18 cellular contexts compared by ENCODE assay signal in the genomic region with DNA sequence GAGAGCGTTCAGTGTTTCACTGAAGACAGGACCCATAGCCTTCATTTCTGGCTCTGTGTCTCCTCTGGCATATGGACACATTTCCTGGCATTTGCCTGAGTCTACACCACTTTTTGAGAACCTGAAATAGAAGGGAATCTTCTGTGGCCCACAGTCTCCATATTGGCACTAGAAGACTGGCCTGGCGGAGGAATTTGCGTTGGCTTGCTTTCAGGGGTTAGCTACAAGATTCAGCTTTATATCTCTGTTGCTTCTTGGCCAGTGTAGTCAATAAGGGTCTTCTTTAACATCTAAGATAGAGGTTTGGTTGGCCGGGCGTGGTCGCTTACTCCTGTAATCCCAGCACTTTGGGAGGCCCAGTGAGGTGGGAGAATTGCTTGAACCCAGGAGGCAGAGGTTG. TPM values are rescaled to one million over a fixed set of nuclear protein-coding genes. Genes with fewer than 3 reads are reported as not detected.
A peak's percentile ranks its signal among the peaks of the same experiment; 100 is the strongest.
DNase-seq lines count a peak whose midpoint lies in the region; TF ChIP-seq lines count a peak whose summit lies in the region.
"Had no signal": no experiment of that assay in that cellular context is flagged by ENCODE, and none has a peak within 500 bp of the region (broad histone marks: within the 10 kb centered on the region; RNA-seq: fewer than 3 reads in every experiment).

No MANE protein-coding gene starts in this region.

- no peaks in the 10 kb centered on the region for H3K36me3 ChIP-seq in testis (ENCODE audit: low read depth, missing control alignments)

- H3K27ac ChIP-seq in testis = no peak overlapping the region

- no peak overlapping the region for H3K4me3 ChIP-seq in testis

- TF ChIP-seq CTCF in GM10248 (IDR thresholded peaks at IDR 0.05; ENCODE audit: control extremely low read depth, extremely low read depth, low read depth, missing control alignments) (no peak), testis (IDR thresholded peaks at IDR 0.05) (no peak)

- H3K27ac Mint-ChIP-seq in activated T-cell treated with anti-CD3 and anti-CD28 coated beads, Interleukin-2, amount 50 U/mL, for 24 hours = peak overlapping the region; percentile 16

- whole genome bisulfite sequencing in testis, 2 donors = 91 to 97% methylated on average over 6 of the region's 6 CpGs

- no peak for TF ChIP-seq POLR2A in testis (IDR thresholded peaks at IDR 0.05)

- CTCF ChIA-PET in GM10248 (lab: Yijun Ruan, JAX) = interaction anchor here (1.4 to 1.5 kb wide), 2 partner anchors 12 to 107 kb away, joined by 4 to 6 read pairs; no protein-coding TSS in a partner anchor

- H3K9me3 Mint-ChIP-seq in activated T-cell treated with anti-CD3 and anti-CD28 coated beads, Interleukin-2, amount 50 U/mL, for 24 hours = no peaks in the 10 kb centered on the region
- H3K9me3 Mint-ChIP-seq: CD4-positive, CD25-positive, alpha-beta regulatory T cell had no signal

- H3K27me3 Mint-ChIP-seq in activated T-cell treated with anti-CD3 and anti-CD28 coated beads, Interleukin-2, amount 50 U/mL, for 24 hours = no peaks in the 10 kb centered on the region
- H3K27me3 Mint-ChIP-seq: CD4-positive, CD25-positive, alpha-beta regulatory T cell had no signal

- H3K4me1 ChIP-seq in testis = no peaks in the 10 kb centered on the region

- intact Hi-C loops in testis (cut with DNase I; ENCODE audit: low total_unique reads) = no loop called here

- no peaks in the 10 kb centered on the region for H3K9me3 ChIP-seq in testis

- no peaks in the 10 kb centered on the region for H3K27me3 ChIP-seq in testis

- H3K36me3 Mint-ChIP-seq in activated T-cell treated with anti-CD3 and anti-CD28 coated beads, Interleukin-2, amount 50 U/mL, for 24 hours (ENCODE audit: low read depth) = peaks cover 14% of the 10 kb centered on the region

- no peak for DNase-seq in activated T-cell treated with anti-CD3 and anti-CD28 coated beads, Interleukin-2, amount 50 U/mL, for 24 hours
- no peak for DNase-seq in activated T-cell treated with anti-CD3 and anti-CD28 coated beads, Interleukin-2, amount 50 U/mL, for 48 hours
- DNase-seq in GM10248 (ENCODE audit: extremely low spot score) (peak; percentile 11), iPS-NIHi11 (ENCODE audit: low spot score) (peak; percentile 1), testis (peak; percentile 12), NCI-H226 (no peak), ACHN (no peak), SW 1271 (lab: John Stamatoyannopoulos, UW) (no peak)
- DNase-seq: AML-193; CD4-positive, CD25-positive, alpha-beta regulatory T cell; DMS79 treated with DMSO at 0.1 percent for 48 hours; Karpas-422; MM.1S; NCI-H2029; NCI-H2171 treated with DMSO at 0.1 percent for 48 hours; NCI-H510A; NCI-H82; Right ventricle myocardium superior had no signal

- in situ Hi-C loops in ACHN (cut with HindIII; ENCODE audit: low pct_ligation_motif_present, low pct_unique_long_range_greater_than_20kb, low sequenced_read_pairs) = no loop called here

- POLR2A ChIA-PET in GM10248 (lab: Yijun Ruan, JAX) = no interaction called here

- H3K4me3 Mint-ChIP-seq in activated T-cell treated with anti-CD3 and anti-CD28 coated beads, Interleukin-2, amount 50 U/mL, for 24 hours = no peak overlapping the region
- H3K4me3 Mint-ChIP-seq: CD4-positive, CD25-positive, alpha-beta regulatory T cell had no signal

- H3K4me1 Mint-ChIP-seq in activated T-cell treated with anti-CD3 and anti-CD28 coated beads, Interleukin-2, amount 50 U/mL, for 24 hours (ENCODE audit: low read depth) = peaks cover 3% of the 10 kb centered on the region

RNA-seq across cellular contexts. Expression of a gene that starts 12.8 kb away (rescaled TPM):
- total RNA-seq in testis = 10 to 100 TPM in 1 of 2 donors, 1 to 10 TPM in 1; 7.9 to 31.9 TPM
- polyA plus RNA-seq in testis (ENCODE audit: insufficient read depth, low read depth, low replicate concordance) = 3.1 TPM
- total RNA-seq: Right ventricle myocardium superior had no signal

RNA-seq across cellular contexts. Expression of a gene that starts 46.7 kb away (rescaled TPM):
- total RNA-seq in testis = 10 to 100 TPM; 53.6 to 56.0 TPM
- polyA plus RNA-seq in testis (ENCODE audit: insufficient read depth, low read depth, low replicate concordance) = 28.6 TPM

Comparison
In these comparisons a context has a peak if more than half of its experiments do, and no peak if none do; other contexts are left out.
1. DNase-seq: peak in GM10248 (single experiment), iPS-NIHi11 (single experiment) and testis (single experiment); none in activated T-cell treated with anti-CD3 and anti-CD28 coated beads, Interleukin-2, amount 50 U/mL, for 24 hours (single experiment), activated T-cell treated with anti-CD3 and anti-CD28 coated beads, Interleukin-2, amount 50 U/mL, for 48 hours (0 of 2), NCI-H226 (single experiment), ACHN (single experiment) and SW 1271 (0 of 2).